ENCODE assay signal across 8 cellular contexts in the genomic region with DNA sequence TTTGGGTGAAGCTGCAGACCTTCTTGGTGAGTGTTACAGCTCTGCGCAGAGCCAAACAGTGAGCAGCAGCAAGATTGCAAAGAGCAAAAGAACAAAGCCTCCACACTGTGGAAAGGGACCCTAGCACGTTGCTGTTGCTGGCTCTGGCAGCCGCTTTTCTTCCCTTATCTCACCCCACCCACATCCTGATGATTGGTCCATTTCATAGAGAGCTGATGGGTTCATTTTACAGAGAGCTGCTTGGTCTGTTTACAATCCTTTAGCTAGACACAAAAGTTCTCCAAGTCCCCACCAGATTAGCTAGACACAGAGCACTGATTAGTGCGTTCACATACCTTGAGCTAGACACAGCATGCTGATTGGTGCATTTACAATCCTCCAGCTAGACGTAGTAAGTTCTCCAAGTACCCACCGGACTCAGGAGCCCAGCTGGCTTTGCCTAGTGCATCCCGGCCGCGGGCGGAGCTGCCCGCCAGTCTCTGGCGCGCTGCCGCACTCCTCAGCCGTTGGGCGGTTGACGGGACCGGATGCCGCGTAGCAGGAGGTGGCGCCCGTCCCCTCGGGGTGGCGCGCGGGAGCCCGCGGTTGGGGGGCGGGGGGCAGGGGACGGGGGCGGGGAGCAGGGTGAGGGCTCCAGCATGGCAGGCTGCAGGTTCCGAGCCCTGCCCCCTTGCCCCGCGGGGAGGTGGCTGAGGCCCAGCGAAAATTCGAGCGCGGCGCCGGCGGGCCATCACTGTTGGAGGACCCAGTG.
DNase-seq lines count a peak whose midpoint lies in the region; ATAC-seq, FAIRE-seq and TF ChIP-seq lines count a peak whose summit lies in the region.
"Not testable (repeated sequence)": the region's sequence is repeated elsewhere in the genome, so short reads cannot be mapped to it uniquely, and the experiment has no call there.

No MANE protein-coding gene starts in this region.

- not testable (repeated sequence) for H3K4me2 ChIP-seq in GM12878 (ENCODE audit: control insufficient read depth, insufficient read depth); neural cell (ENCODE audit: low read length)

- not testable (repeated sequence) for TF ChIP-seq RAD21 in GM12878 (IDR thresholded peaks at IDR 0.05; ENCODE audit: insufficient read depth, low read depth, low read length); neural cell (conservative IDR thresholded peaks at IDR 0.05)

- not testable (repeated sequence) for H3K4me1 ChIP-seq in GM12878 (ENCODE audit: control insufficient read depth, insufficient read depth, low read length); cardiac muscle cell (ENCODE audit: low read depth)

- in situ Hi-C loops in GM12878 (cut with MboI), result not testable (repeated sequence)

- not testable (repeated sequence) for TF ChIP-seq EP300 in GM12878 (IDR thresholded peaks at IDR 0.05; ENCODE audit: borderline replicate concordance in 1 of 2, control insufficient read depth in 1 of 2, low read depth in 2 of 2, low read length in 2 of 2); neural cell (conservative IDR thresholded peaks at IDR 0.05; ENCODE audit: poor library complexity, severe bottlenecking)

- BruUV-seq in GM12878 (replicated peaks; lab: Mats Ljungman, UMichigan), result not testable (repeated sequence)

- RAD21 ChIA-PET in GM12878 (lab: Charles Lee; ENCODE audit: unreplicated experiment), result not testable (repeated sequence)

- not testable (repeated sequence) for H3K79me2 ChIP-seq in GM12878 (ENCODE audit: control insufficient read depth, insufficient read depth, low read length); neural cell (replicated peaks; ENCODE audit: insufficient read depth, low read length)

- not testable (repeated sequence) for H2AFZ ChIP-seq in GM12878 (ENCODE audit: control insufficient read depth, low read depth, low read length); neural cell (ENCODE audit: low read depth, low read length)

- H3K27me3 ChIP-seq in GM12878 (replicated peaks in 1 of 2; ENCODE audit: control insufficient read depth in 2 of 2, insufficient read depth in 2 of 2, low read length in 1 of 2); cardiac muscle cell; neural cell (ENCODE audit: insufficient read depth, low read depth, low read length): not testable (repeated sequence)

- not testable (repeated sequence) for H4K20me1 ChIP-seq in GM12878 (ENCODE audit: control insufficient read depth, insufficient read depth); neural cell (ENCODE audit: insufficient read depth)

- not testable (repeated sequence) for H3K36me3 ChIP-seq in KOPT-K1 (ENCODE audit: insufficient read depth, low read length); GM12878 (ENCODE audit: control insufficient read depth in 2 of 2, insufficient read depth in 2 of 2, low read length in 1 of 2); cardiac muscle cell; neural cell (ENCODE audit: insufficient read depth, low read length)

- H3K4me3 ChIP-seq in GM12878 (peak overlapping the region; percentile 24), cardiac muscle cell (peak overlapping the region; percentile 41), neural cell (ENCODE audit: low read length) (peak overlapping the region; percentile 56)

- CTCF ChIA-PET in GM12878 (lab: Yijun Ruan, JAX), result not testable (repeated sequence)

- SMC1A ChIA-PET in GM12878 (lab: Charles Lee; ENCODE audit: uncharacterized antibody, unreplicated experiment), result not testable (repeated sequence)

- H3K27ac ChIP-seq in KOPT-K1 (ENCODE audit: low read depth, low read length, poor library complexity, severe bottlenecking) (peak overlapping the region; percentile 62), cardiac muscle cell (peak overlapping the region; percentile 79), neural cell (ENCODE audit: low read length) (peak overlapping the region; percentile 51)
- not testable (repeated sequence) for H3K27ac ChIP-seq in GM12878 (ENCODE audit: control insufficient read depth, insufficient read depth)

- intact Hi-C loops in GM12878 (cut with micrococcal nuclease; ENCODE audit: unreplicated experiment), result not testable (repeated sequence)

- TF ChIP-seq POLR2A in GM12878 (IDR thresholded peaks at IDR 0.05; ENCODE audit: low read depth, low read length), result not testable (repeated sequence)

- peak; percentile 32 for ATAC-seq in GM19438 (IDR thresholded peaks at IDR 0.05; ENCODE audit: low read depth, unreplicated experiment)
- peak; percentile 97 for ATAC-seq in GM12878

- H3F3A ChIP-seq in neural cell (ENCODE audit: insufficient read depth, low read length, poor library complexity, severe bottlenecking), result not testable (repeated sequence)

- not testable (repeated sequence) for H3K9me2 ChIP-seq in neural cell (ENCODE audit: insufficient read depth, low read length)

- WGBS in GM12878 (ENCODE audit: insufficient coverage, insufficient replicate concordance, low lambda C conversion rate, missing lambda C conversion rate), result 0% methylated on average over 3 of the region's 41 CpGs

- POLR2A ChIA-PET in GM12878 (lab: Charles Lee), result not testable (repeated sequence)

- H3K9me3 ChIP-seq in KOPT-K1 (ENCODE audit: insufficient read depth, low read length, poor library complexity, severe bottlenecking); GM12878 (replicated peaks; ENCODE audit: control insufficient read depth, insufficient read depth, low read length); cardiac muscle cell (ENCODE audit: low read depth); neural cell (ENCODE audit: low read length): not testable (repeated sequence)

- TF ChIP-seq CTCF in GM12878 (IDR thresholded peaks at IDR 0.05 in 2 of 3, conservative IDR thresholded peaks at IDR 0.05 in 1 of 3; ENCODE audit: control insufficient read depth in 2 of 3, extremely low read depth in 1 of 3, insufficient read depth in 1 of 3, low read depth in 3 of 3, low read length in 3 of 3); cardiac muscle cell (IDR thresholded peaks at IDR 0.05; ENCODE audit: low read depth, low read length); neural cell (IDR thresholded peaks at IDR 0.05; ENCODE audit: poor library complexity, severe bottlenecking): not testable (repeated sequence)

- H3K9ac ChIP-seq in GM12878 (ENCODE audit: control insufficient read depth, insufficient read depth, low read length), result peak overlapping the region; percentile 27; the same call in 1 of the 2 replicates
- peak overlapping the region; percentile 31 for H3K9ac ChIP-seq in neural cell (ENCODE audit: low read length)

- not testable (repeated sequence) for FAIRE-seq in GM12878 (lab: Jason Lieb, UNC)

- DNase-seq in Ammon's horn (ENCODE audit: low spot score) (peak; percentile 52), GM12878 (ENCODE audit: low read depth, low spot score) (peak; percentile 16), cardiac muscle cell (ENCODE audit: low read depth in 1 of 2, low spot score in 1 of 2) (peak; percentile 60 to 66)
- peak; percentile 83 for DNase-seq in activated CD4-positive, alpha-beta T cell treated with anti-CD3 and anti-CD28 coated beads for 48 hours
- peak; percentile 58 for DNase-seq in stimulated activated CD8-positive, alpha-beta memory T cell treated with anti-CD3 and anti-CD28 coated beads, Interleukin-12 subunit alpha, Interleukin-12 subunit beta, amount 100 ng/mL, for 24 hours (ENCODE audit: extremely low read depth)

TF ChIP-seq in GM12878, 131 proteins besides CTCF, POLR2A, EP300 and RAD21:
- TF ChIP-seq BHLHE40 (IDR thresholded peaks at IDR 0.05; ENCODE audit: borderline replicate concordance in 1 of 2, low read depth in 2 of 2, low read length in 1 of 2), result 0 out of 4 replicates have a peak, but pooled peaks of 1 of the 2 experiments have one; percentile 7
- TF ChIP-seq MLLT1 (IDR thresholded peaks at IDR 0.05), result peak; percentile 97

TF ChIP-seq in neural cell, 6 proteins besides CTCF, POLR2A, EP300 and RAD21:
- peak; percentile 40 for TF ChIP-seq POLR2AphosphoS5 (IDR thresholded peaks at IDR 0.05)
TF ChIP-seq in neural cell: peak in this region for 1; not testable (repeated sequence) for 5.

Comparison
In these comparisons a context has a peak if more than half of its experiments do, and no peak if none do; other contexts are left out.
1. DNase-seq: peak in every context shown above with its lines; median percentile 83 in activated CD4-positive, alpha-beta T cell treated with anti-CD3 and anti-CD28 coated beads for 48 hours; 63 in cardiac muscle cell; 58 in stimulated activated CD8-positive, alpha-beta memory T cell treated with anti-CD3 and anti-CD28 coated beads, Interleukin-12 subunit alpha, Interleukin-12 subunit beta, amount 100 ng/mL, for 24 hours; 52 in Ammon's horn; 16 in GM12878.